ENCODE assay signal across 8 cellular contexts in genomic region chr7:55964802-55965470, GRCh38. TPM values are rescaled to one million over a fixed set of nuclear protein-coding genes. Genes with fewer than 3 reads are reported as not detected.
DNase-seq lines count a peak whose midpoint lies in the region; ATAC-seq and TF ChIP-seq lines count a peak whose summit lies in the region.

No MANE protein-coding gene starts in this region.

- TF ChIP-seq CTCF in OCI-LY3 (IDR thresholded peaks at IDR 0.05; ENCODE audit: low read depth, low read length) = no peak

- H3K36me3 ChIP-seq in BLaER1 (peaks cover 41% of the 10 kb centered on the region), OCI-LY3 (replicated peaks; ENCODE audit: low read depth, low read length) (peaks cover 5% of the 10 kb centered on the region), thymus (ENCODE audit: control insufficient read depth, insufficient read depth) (peaks cover 13% of the 10 kb centered on the region)

- H3K27me3 ChIP-seq in BLaER1 (no peaks in the 10 kb centered on the region), OCI-LY3 (ENCODE audit: low read depth, low read length) (no peaks in the 10 kb centered on the region), thymus (ENCODE audit: control insufficient read depth, insufficient read depth) (no peaks in the 10 kb centered on the region)

- peaks cover 43% of the 10 kb centered on the region for H4K20me1 ChIP-seq in BLaER1
- H4K20me1 ChIP-seq in OCI-LY3 (ENCODE audit: insufficient read depth, low read length) = no peaks in the 10 kb centered on the region

- peaks cover 14% of the 10 kb centered on the region; the same call in 1 of the 2 replicates for H3K9me3 ChIP-seq in BLaER1
- H3K9me3 ChIP-seq in OCI-LY3 (ENCODE audit: insufficient read depth, low read length) = no peaks in the 10 kb centered on the region
- H3K9me3 ChIP-seq in thymus (ENCODE audit: control insufficient read depth) = no peaks in the 10 kb centered on the region

- H3K9ac ChIP-seq in BLaER1 = peak overlapping the region; percentile 96
- peak overlapping the region; percentile 69 for H3K9ac ChIP-seq in OCI-LY3 (ENCODE audit: low read length)

- peak overlapping the region; percentile 92 for H3K27ac ChIP-seq in BLaER1
- no peak overlapping the region for H3K27ac ChIP-seq in OCI-LY3 (ENCODE audit: low read length)
- H3K27ac ChIP-seq in thymus (ENCODE audit: low read depth) = peak overlapping the region; percentile 85

- H3K4me1 ChIP-seq in BLaER1 = peaks cover 22% of the 10 kb centered on the region
- H3K4me1 ChIP-seq in OCI-LY3 (ENCODE audit: low read length) = peaks cover 7% of the 10 kb centered on the region
- peaks cover 6% of the 10 kb centered on the region for H3K4me1 ChIP-seq in thymus (ENCODE audit: control insufficient read depth, insufficient read depth, low read length)

- H3K79me2 ChIP-seq in OCI-LY3 (ENCODE audit: low read length) = peaks cover 35% of the 10 kb centered on the region

- DNase-seq in activated gamma-delta T cell (lab: John Stamatoyannopoulos, UW) (peak; percentile 42), germinal center (ENCODE audit: low spot score) (peak; percentile 12), nucleus accumbens (lab: John Stamatoyannopoulos, UW) (peak in 52 of 56 donors; percentile 15 to 83 (median 52))

- H3K4me2 ChIP-seq in BLaER1 = peak overlapping the region; percentile 83
- peak overlapping the region; percentile 75 for H3K4me2 ChIP-seq in OCI-LY3 (ENCODE audit: low read length)

- H3K4me3 ChIP-seq in BLaER1 (peak overlapping the region; percentile 92), OCI-LY3 (ENCODE audit: low read length) (peak overlapping the region; percentile 80), thymus (ENCODE audit: low read length) (peak overlapping the region; percentile 97)

- ATAC-seq in GM19023 (IDR thresholded peaks at IDR 0.05; ENCODE audit: unreplicated experiment) (peak; percentile 83), HG03159 (IDR thresholded peaks at IDR 0.05; ENCODE audit: unreplicated experiment) (peak; percentile 58)

- peak overlapping the region; percentile 4; the same call in 1 of the 2 replicates for H2AFZ ChIP-seq in OCI-LY3 (ENCODE audit: low read depth, low read length)

- 2% methylated on average over 49 of the region's 49 CpGs for WGBS in thymus

RNA-seq across cellular contexts. Expression of gene NIPSNAP2, which starts 0.6 kb away (rescaled TPM):
- 61.3 TPM for polyA plus RNA-seq in thymus

RNA-seq across cellular contexts. Expression of gene MRPS17, which starts 13.3 kb away (rescaled TPM):
- polyA plus RNA-seq in thymus = 17.1 TPM
